ENCODE assay signal across 24 cellular contexts in genomic region chr4:57195622-57196021, GRCh38.
"Had no signal": no experiment of that assay in that cellular context is flagged by ENCODE, and none has a peak within 500 bp of the region (broad histone marks: within the 10 kb centered on the region; RNA-seq: fewer than 3 reads in every experiment).

No MANE protein-coding gene starts in this region.

- DNase-seq: IMR-90; Kasumi-1; MM.1S; NCI-H1092 treated with DMSO at 0.1 percent for 48 hours; NCI-H1436; NCI-H187; NCI-H2029; NCI-H2081 treated with DMSO at 0.1 percent for 48 hours; NCI-H2171; NCI-H226; NCI-H446; NCI-H510A; NCI-H524 treated with DMSO at 0.1 percent for 48 hours; NCI-H69; NCI-H774; NK-92 treated with Interleukin-12 subunit alpha and Interleukin-12 subunit beta, amount 100 ng/mL, for 24 hours; PC-3; SHP77 treated with DMSO at 0.1 percent for 48 hours; SJCRH30 had no signal

- ATAC-seq: HepG2, Panc1, PC-3, SK-N-SH treated with all-trans-retinoic acid at 6 μM for 48 hours had no signal

- H3K9me3 ChIP-seq: SJCRH30 had no signal

- H3K27me3 ChIP-seq: SJCRH30 had no signal

- H3K27ac ChIP-seq: KMS-11, RWPE1, SJCRH30 had no signal

- H3K4me3 ChIP-seq: SJCRH30 had no signal

- H3K36me3 ChIP-seq: SJCRH30 had no signal
